ENCODE assay signal across 8 cellular contexts in genomic region chr10:119268871-119269506, GRCh38.
DNase-seq lines count a peak whose midpoint lies in the region; ATAC-seq and TF ChIP-seq lines count a peak whose summit lies in the region.

No MANE protein-coding gene starts in this region.

- CTCF ChIA-PET in PC-3 (lab: Charles Lee): no interaction called here

- no peaks in the 10 kb centered on the region for H3F3A ChIP-seq in PC-3 (ENCODE audit: low read length, unreplicated experiment)

- H3K36me3 ChIP-seq in esophagus squamous epithelium (no peaks in the 10 kb centered on the region), PC-3 (ENCODE audit: low read depth, low read length) (no peaks in the 10 kb centered on the region)

- intact Hi-C loops in esophagus squamous epithelium (cut with DNase I): no loop called here
- intact Hi-C loops in PC-3 (cut with micrococcal nuclease): no loop called here

- ATAC-seq in GM18858 (IDR thresholded peaks at IDR 0.05; ENCODE audit: unreplicated experiment): peak; percentile 78
- peak; percentile 84 for ATAC-seq in HG02973 (IDR thresholded peaks at IDR 0.05; ENCODE audit: unreplicated experiment)
- no peak for ATAC-seq in PC-3
- no peak for ATAC-seq in left lobe of liver

- no peak overlapping the region for H3K4me2 ChIP-seq in PC-3 (ENCODE audit: low read length)

- TF ChIP-seq CTCF in esophagus squamous epithelium (IDR thresholded peaks at IDR 0.05): no peak
- TF ChIP-seq CTCF in PC-3 (conservative IDR thresholded peaks at IDR 0.05; ENCODE audit: low read depth, low read length): no peak

- TF ChIP-seq POLR2A in esophagus squamous epithelium (IDR thresholded peaks at IDR 0.05): no peak

- 42 to 47% methylated on average over 7 to 11 of the region's 11 CpGs for WGBS in esophagus squamous epithelium, 2 donors

- H3K27ac ChIP-seq in esophagus squamous epithelium (peak overlapping the region; percentile 7 to 86 (median 73)), PC-3 (ENCODE audit: low read length) (no peak overlapping the region)

- H3K79me2 ChIP-seq in PC-3 (ENCODE audit: low read length): no peaks in the 10 kb centered on the region

- POLR2A ChIA-PET in PC-3 (lab: Charles Lee; ENCODE audit: unreplicated experiment): no interaction called here

- no peak overlapping the region for H2AFZ ChIP-seq in PC-3 (ENCODE audit: low read length)

- H3K27me3 ChIP-seq in esophagus squamous epithelium (no peaks in the 10 kb centered on the region), PC-3 (ENCODE audit: low read length) (no peaks in the 10 kb centered on the region)

- peak; percentile 49 to 51 for DNase-seq in activated CD4-positive, alpha-beta T cell treated with anti-CD3 and anti-CD28 coated beads, Interleukin-2, amount 50 U/mL, for 4 hours
- DNase-seq in esophagus squamous epithelium (lab: John Stamatoyannopoulos, UW): no peak
- DNase-seq in stimulated activated CD8-positive, alpha-beta memory T cell treated with anti-CD3 and anti-CD28 coated beads, Interleukin-4, amount 100 ng/mL, for 1 hour (ENCODE audit: low read depth in 2 of 2, low spot score in 1 of 2): peak; percentile 32 to 48
- DNase-seq in PC-3: no peak
- DNase-seq in left lobe of liver (ENCODE audit: low spot score): no peak
- no peak for DNase-seq in middle frontal gyrus (ENCODE audit: extremely low spot score, low spot score)

- H3K9me3 ChIP-seq in esophagus squamous epithelium (no peaks in the 10 kb centered on the region), PC-3 (ENCODE audit: low read length) (no peaks in the 10 kb centered on the region)

- peaks cover 14 to 64% (median 44%) of the 10 kb centered on the region in 3 donors for H3K4me1 ChIP-seq in esophagus squamous epithelium
- H3K4me1 ChIP-seq in PC-3 (ENCODE audit: insufficient read depth, low read length): peaks cover 22% of the 10 kb centered on the region

- no TSS peak for BruUV-seq in PC-3 (replicated peaks; lab: Mats Ljungman, UMichigan)

- no peaks in the 10 kb centered on the region for H3K9me2 ChIP-seq in PC-3 (replicated peaks; ENCODE audit: low read length)

- no peak overlapping the region for H3K9ac ChIP-seq in PC-3 (ENCODE audit: low read length)

- H3K4me3 ChIP-seq in esophagus squamous epithelium (no peak overlapping the region), PC-3 (ENCODE audit: low read length) (no peak overlapping the region)

- H4K20me1 ChIP-seq in PC-3 (ENCODE audit: low read length): no peaks in the 10 kb centered on the region

Comparison
In these comparisons a context has a peak if more than half of its experiments do, and no peak if none do; other contexts are left out.
1. ATAC-seq: peak in GM18858 (single experiment) and HG02973 (single experiment); none in PC-3 (single experiment) and left lobe of liver (single experiment).
2. DNase-seq: peak in activated CD4-positive, alpha-beta T cell treated with anti-CD3 and anti-CD28 coated beads, Interleukin-2, amount 50 U/mL, for 4 hours (2 of 2) and stimulated activated CD8-positive, alpha-beta memory T cell treated with anti-CD3 and anti-CD28 coated beads, Interleukin-4, amount 100 ng/mL, for 1 hour (2 of 2); none in esophagus squamous epithelium (single experiment), PC-3 (single experiment), left lobe of liver (single experiment) and middle frontal gyrus (single experiment).